Comparison of ENCODE assay signal across 23 cellular contexts in the genomic region with DNA sequence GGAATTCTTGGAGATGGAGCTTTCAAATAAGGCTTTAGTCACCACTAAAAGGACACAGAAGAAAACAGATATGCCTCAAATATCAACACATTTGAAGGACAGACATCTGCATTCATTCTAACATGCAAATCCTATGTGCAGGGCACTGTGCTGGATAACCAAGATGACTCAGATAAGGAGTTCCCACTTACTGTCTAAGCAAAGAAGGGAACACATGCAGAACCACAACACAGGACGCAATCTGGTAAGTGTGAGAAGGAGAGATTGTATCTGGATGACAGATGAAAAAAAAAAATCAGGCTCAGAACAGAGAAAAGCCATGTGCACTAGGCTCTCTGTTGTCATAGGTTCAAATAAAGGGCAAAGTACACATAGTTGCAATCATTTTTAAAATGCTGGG. TPM values are rescaled to one million over a fixed set of nuclear protein-coding genes. Genes with fewer than 3 reads are reported as not detected.
"Had no signal": no experiment of that assay in that cellular context is flagged by ENCODE, and none has a peak within 500 bp of the region (broad histone marks: within the 10 kb centered on the region; RNA-seq: fewer than 3 reads in every experiment).

No MANE protein-coding gene starts in this region.

- DNase-seq: activated CD4-positive, alpha-beta T cell treated with anti-CD3 and anti-CD28 coated beads for 36 hours; activated CD8-positive, alpha-beta memory T cell treated with anti-CD3 and anti-CD28 coated beads, Interleukin-2, amount 50 U/mL, for 48 hours; activated CD8-positive, alpha-beta T cell treated with anti-CD3 and anti-CD28 coated beads for 36 hours; activated naive CD4-positive, alpha-beta T cell treated with anti-CD3 and anti-CD28 coated beads, Interleukin-2, amount 50 U/mL, for 16 hours; activated naive CD8-positive, alpha-beta T cell treated with anti-CD3 and anti-CD28 coated beads, Interleukin-2, amount 10 ng/mL, durations not matched to agents 7 days and 5 days; activated T-cell treated with anti-CD3 and anti-CD28 coated beads, Interleukin-2, amount 50 U/mL, for 1 hour; adrenal gland; anterior cingulate cortex; central memory CD4-positive, alpha-beta T cell; KG1; MG63; MV-4-11; NCI-H1092 treated with DMSO at 0.1 percent for 48 hours; NCI-H1417 treated with DMSO at 0.1 percent for 48 hours; NCI-H1694; NCI-H2029; NCI-H510A treated with DMSO at 0.1 percent for 48 hours; PC-9; T-cell; T-helper 2 cell had no signal

- ATAC-seq: activated CD4-positive, alpha-beta T cell treated with anti-CD3 and anti-CD28 coated beads for 36 hours; activated CD8-positive, alpha-beta T cell treated with anti-CD3 and anti-CD28 coated beads for 36 hours; T-cell had no signal

- H3K27ac ChIP-seq: adrenal gland, PC-9, VCaP had no signal

- H3K4me3 ChIP-seq: adrenal gland, MG63, PC-9 had no signal

- H3K27me3 ChIP-seq: adrenal gland, MG63 had no signal

- H3K4me1 ChIP-seq: adrenal gland had no signal

- FAIRE-seq: bronchial epithelial cell had no signal

- H3K9me3 ChIP-seq: adrenal gland, MG63 had no signal

- H3K36me3 ChIP-seq: adrenal gland, MG63 had no signal

- H2AFZ ChIP-seq: PC-9 had no signal

RNA-seq across cellular contexts. Expression of a gene that starts 42.5 kb away (rescaled TPM):
- total RNA-seq: activated CD4-positive, alpha-beta T cell treated with anti-CD3 and anti-CD28 coated beads for 36 hours; activated CD8-positive, alpha-beta T cell treated with anti-CD3 and anti-CD28 coated beads for 36 hours; activated naive CD8-positive, alpha-beta T cell treated with anti-CD3 and anti-CD28 coated beads, Interleukin-2, amount 10 ng/mL, durations not matched to agents 7 days and 5 days; PC-9 had no signal
- polyA plus RNA-seq: IgD-negative memory B cell had no signal
